ENCODE assay signal across 13 cellular contexts in the genomic region with DNA sequence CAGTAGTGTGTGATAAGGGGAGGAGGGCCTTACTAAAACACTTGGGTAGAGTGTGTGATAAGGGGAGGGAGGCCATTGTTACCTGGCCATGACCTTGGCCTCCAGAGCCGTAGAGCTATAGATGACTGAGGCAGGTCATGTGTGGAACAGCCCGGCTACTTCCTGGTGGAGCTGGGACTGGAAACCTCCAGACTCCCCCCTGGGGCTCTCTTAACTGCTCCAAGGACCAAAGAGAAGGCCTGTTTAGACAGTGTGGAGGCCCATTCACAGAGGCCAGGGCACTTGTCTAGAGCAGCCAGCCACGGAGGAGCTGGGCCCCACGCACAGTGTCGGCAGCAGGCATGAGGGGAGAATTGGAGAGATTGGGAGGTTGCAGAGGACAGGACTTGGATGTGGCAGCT. TPM values are rescaled to one million over a fixed set of nuclear protein-coding genes. Genes with fewer than 3 reads are reported as not detected.
DNase-seq lines count a peak whose midpoint lies in the region; ATAC-seq and TF ChIP-seq lines count a peak whose summit lies in the region.
"Had no signal": no experiment of that assay in that cellular context is flagged by ENCODE, and none has a peak within 500 bp of the region (broad histone marks: within the 10 kb centered on the region; RNA-seq: fewer than 3 reads in every experiment).

No MANE protein-coding gene starts in this region.

- no peak for TF ChIP-seq EP300 in suprapubic skin (IDR thresholded peaks at IDR 0.05)

- 70% methylated on average over 5 of the region's 5 CpGs for WGBS in suprapubic skin

- no peaks in the 10 kb centered on the region for H3K9me3 ChIP-seq in suprapubic skin
- H3K9me3 ChIP-seq: heart right ventricle had no signal

- no peak overlapping the region for H3K4me3 Mint-ChIP-seq in mesothelial cell of epicardium
- H3K4me3 Mint-ChIP-seq: activated T-cell treated with anti-CD3 and anti-CD28 coated beads, Interleukin-2, amount 50 U/mL, for 4 hours had no signal

- ATAC-seq in GM21619 (IDR thresholded peaks at IDR 0.05; ENCODE audit: unreplicated experiment): no peak
- no peak for ATAC-seq in left colon
- ATAC-seq: activated T-cell treated with anti-CD3 and anti-CD28 coated beads, Interleukin-2, amount 50 U/mL, for 4 hours had no signal

- DNase-seq in DMS153 (lab: John Stamatoyannopoulos, UW) (peak; percentile 2), DMS153 treated with DMSO at 0.1 percent for 48 hours (lab: John Stamatoyannopoulos, UW; ENCODE audit: unreplicated experiment) (no peak), mesothelial cell of epicardium (ENCODE audit: low spot score in 2 of 2, unreplicated experiment in 2 of 2) (no peak), suprapubic skin (ENCODE audit: low spot score in 2 of 2) (no peak), left colon (no peak), coronary artery (ENCODE audit: low spot score) (no peak)
- DNase-seq: 8988T; activated T-cell treated with anti-CD3 and anti-CD28 coated beads, Interleukin-2, amount 50 U/mL, for 4 hours; GOT3; T-helper 9 cell had no signal

- H3K27me3 Mint-ChIP-seq in mesothelial cell of epicardium (ENCODE audit: low read depth): no peaks in the 10 kb centered on the region

- peaks cover 64% of the 10 kb centered on the region for H3K4me1 ChIP-seq in suprapubic skin

- TF ChIP-seq CTCF in mesothelial cell of epicardium (IDR thresholded peaks at IDR 0.05; ENCODE audit: unreplicated experiment) (no peak), suprapubic skin (IDR thresholded peaks at IDR 0.05) (no peak), coronary artery (IDR thresholded peaks at IDR 0.05) (no peak)

- H3K27ac Mint-ChIP-seq in mesothelial cell of epicardium: peak overlapping the region; percentile 68

- H3K36me3 ChIP-seq in suprapubic skin: peaks cover 28% of the 10 kb centered on the region

- TF ChIP-seq POLR2A in suprapubic skin (IDR thresholded peaks at IDR 0.05): no peak

- intact Hi-C loops in left colon (cut with DNase I, micrococcal nuclease): no loop called here

- H3K27ac ChIP-seq in angular gyrus (ENCODE audit: low read depth, low read length) (peak overlapping the region; percentile 99), suprapubic skin (peak overlapping the region; percentile 82), coronary artery (peak overlapping the region in 1 of 2 donors; percentile 80)

- H3K4me3 ChIP-seq in suprapubic skin (no peak overlapping the region), coronary artery (no peak overlapping the region)
- H3K4me3 ChIP-seq: heart right ventricle had no signal

- no peaks in the 10 kb centered on the region for H3K9me3 Mint-ChIP-seq in mesothelial cell of epicardium
- H3K9me3 Mint-ChIP-seq: activated T-cell treated with anti-CD3 and anti-CD28 coated beads, Interleukin-2, amount 50 U/mL, for 4 hours had no signal

- no peaks in the 10 kb centered on the region for H3K27me3 ChIP-seq in suprapubic skin
- H3K27me3 ChIP-seq: heart right ventricle had no signal

- peaks cover 38% of the 10 kb centered on the region for H3K4me1 Mint-ChIP-seq in mesothelial cell of epicardium

- H3K36me3 Mint-ChIP-seq in mesothelial cell of epicardium: peaks cover 12% of the 10 kb centered on the region

RNA-seq across cellular contexts. Expression of gene MICALL1, which starts 12.5 kb away (rescaled TPM):
- total RNA-seq in mesothelial cell of epicardium (47.2 to 51.7 TPM (median 48.2 TPM) in 3 replicates), suprapubic skin (100 to 1,000 TPM; 125 to 157 (median 131) TPM), left colon (10 to 100 TPM; 26.6 to 32.6 TPM)

RNA-seq across cellular contexts. Expression of gene EIF3L, which starts 44.4 kb away (rescaled TPM):
- 633 to 642 TPM (median 639 TPM) in 3 replicates for total RNA-seq in mesothelial cell of epicardium
- 100 to 1,000 TPM; 379 to 589 (median 576) TPM for total RNA-seq in suprapubic skin
- 100 to 1,000 TPM; 362 to 388 TPM for total RNA-seq in left colon

RNA-seq across cellular contexts. Expression of gene ANKRD54, which starts 49.4 kb away (rescaled TPM):
- total RNA-seq in mesothelial cell of epicardium (16.1 to 18.4 TPM (median 17.1 TPM) in 3 replicates), suprapubic skin (10 to 100 TPM; 22.7 to 38.6 (median 32.7) TPM), left colon (10 to 100 TPM; 21.1 to 25.6 TPM)

RNA-seq across cellular contexts. Expression of gene C22orf23, which starts 59.8 kb away (rescaled TPM):
- total RNA-seq in mesothelial cell of epicardium (0.31 to 0.40 TPM in 2 of 3 replicates, not detected in the other), suprapubic skin (not detected), left colon (not detected)

RNA-seq across cellular contexts. Expression of gene POLR2F, which starts 59.9 kb away (rescaled TPM):
- total RNA-seq in mesothelial cell of epicardium (63.8 to 70.0 TPM (median 66.3 TPM) in 3 replicates), suprapubic skin (10 to 100 TPM; 60.1 to 66.8 (median 64.1) TPM), left colon (10 to 100 TPM; 51.1 to 60.2 TPM)
